11 cellular contexts compared by ENCODE assay signal in genomic region chr3:168495251-168495650, GRCh38.
A peak's percentile ranks its signal among the peaks of the same experiment; 100 is the strongest.
DNase-seq lines count a peak whose midpoint lies in the region; ATAC-seq and FAIRE-seq lines count a peak whose summit lies in the region.
"Had no signal": no experiment of that assay in that cellular context is flagged by ENCODE, and none has a peak within 500 bp of the region (broad histone marks: within the 10 kb centered on the region; RNA-seq: fewer than 3 reads in every experiment).

No MANE protein-coding gene starts in this region.

- DNase-seq in NCI-H446 treated with DMSO at 0.1 percent for 48 hours (lab: John Stamatoyannopoulos, UW) (peak; percentile 33), NCI-H446 (lab: John Stamatoyannopoulos, UW) (no peak), NCI-H69 (lab: John Stamatoyannopoulos, UW) (peak; percentile 78), NCI-H2227 treated with DMSO at 0.1 percent for 48 hours (lab: John Stamatoyannopoulos, UW) (no peak)
- DNase-seq: Caco-2; CD8-positive, alpha-beta T cell; H7 had no signal

- FAIRE-seq in islet of Langerhans (lab: Jason Lieb, UNC): peak; percentile 96

- ATAC-seq in GM21390 (IDR thresholded peaks at IDR 0.05; ENCODE audit: unreplicated experiment) (no peak), HG03039 (IDR thresholded peaks at IDR 0.05; ENCODE audit: unreplicated experiment) (no peak)
- ATAC-seq: CD8-positive, alpha-beta T cell; GM23338 had no signal

Comparison
In these comparisons a context has a peak if more than half of its experiments do, and no peak if none do; other contexts are left out.
1. DNase-seq: peak in NCI-H446 treated with DMSO at 0.1 percent for 48 hours (single experiment) and NCI-H69 (single experiment); none in NCI-H446 (0 of 2) and NCI-H2227 treated with DMSO at 0.1 percent for 48 hours (single experiment).